6 cellular contexts compared by ENCODE assay signal in the genomic region with DNA sequence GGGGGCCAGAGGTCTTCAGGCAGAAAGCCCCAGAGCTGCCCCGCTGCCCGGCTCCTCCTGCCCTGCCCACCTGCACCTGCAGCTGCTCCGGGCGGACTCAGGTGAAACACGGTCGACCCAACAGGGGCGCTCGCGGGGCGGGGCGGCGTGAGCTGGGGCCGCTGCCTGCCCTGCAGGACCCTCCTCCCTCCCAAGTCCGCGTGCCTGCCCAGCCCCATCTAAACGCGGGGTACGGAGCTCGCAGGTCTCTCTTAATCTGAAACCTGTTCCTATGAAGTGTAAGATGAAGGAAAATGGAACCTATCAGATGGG. TPM values are rescaled to one million over a fixed set of nuclear protein-coding genes. Genes with fewer than 3 reads are reported as not detected.
DNase-seq lines count a peak whose midpoint lies in the region; ATAC-seq, FAIRE-seq and TF ChIP-seq lines count a peak whose summit lies in the region.

No MANE protein-coding gene starts in this region.

- H3K4me1 Mint-ChIP-seq in astrocyte (ENCODE audit: low read depth, unreplicated experiment) = peaks cover 2% of the 10 kb centered on the region

- no peak overlapping the region for H3K27ac Mint-ChIP-seq in astrocyte (ENCODE audit: unreplicated experiment)

- H3K9me3 Mint-ChIP-seq in astrocyte (ENCODE audit: unreplicated experiment) = no peaks in the 10 kb centered on the region

- ATAC-seq in HG03432 (IDR thresholded peaks at IDR 0.05; ENCODE audit: unreplicated experiment) (peak; percentile 7), HG02678 (IDR thresholded peaks at IDR 0.05; ENCODE audit: unreplicated experiment) (no peak)

- H3K27ac ChIP-seq in astrocyte (ENCODE audit: low read depth, low read length) = no peak overlapping the region

- peaks cover 5% of the 10 kb centered on the region for H3K79me2 ChIP-seq in astrocyte (ENCODE audit: insufficient read depth, low read length)

- peak overlapping the region; percentile 79 for H3K4me3 Mint-ChIP-seq in astrocyte (ENCODE audit: unreplicated experiment)

- peaks cover 11% of the 10 kb centered on the region for H3K4me1 ChIP-seq in astrocyte (ENCODE audit: insufficient read depth, low read length)

- H3K27me3 ChIP-seq in astrocyte (ENCODE audit: insufficient read depth, low read length) = no peaks in the 10 kb centered on the region

- H3K9ac ChIP-seq in astrocyte (ENCODE audit: low read length) = no peak overlapping the region

- H3K4me2 ChIP-seq in astrocyte (ENCODE audit: low read length) = peak overlapping the region; percentile 92

- no peaks in the 10 kb centered on the region for H3K36me3 ChIP-seq in astrocyte (ENCODE audit: insufficient read depth, low read length)

- no peak overlapping the region for H2AFZ ChIP-seq in astrocyte (ENCODE audit: low read depth, low read length)

- H4K20me1 ChIP-seq in astrocyte (ENCODE audit: insufficient read depth, low read length) = peaks cover 22% of the 10 kb centered on the region

- no peaks in the 10 kb centered on the region for H3K9me3 ChIP-seq in astrocyte (ENCODE audit: insufficient read depth, low read depth, low read length)

- peaks cover 5% of the 10 kb centered on the region for H3K36me3 Mint-ChIP-seq in astrocyte (ENCODE audit: low read depth, unreplicated experiment)

- FAIRE-seq in astrocyte (lab: Jason Lieb, UNC) = no peak

- DNase-seq in astrocyte (ENCODE audit: low read depth) (no peak), retinal pigment epithelial cell (ENCODE audit: low read depth) (no peak), UCSD-AML1 (lab: John Stamatoyannopoulos, UW; ENCODE audit: unreplicated experiment) (no peak), NCI-H1048 (lab: John Stamatoyannopoulos, UW) (no peak)

- no peak overlapping the region for H3K4me3 ChIP-seq in astrocyte (ENCODE audit: insufficient read depth, low read depth, low read length)
- H3K4me3 ChIP-seq in retinal pigment epithelial cell (ENCODE audit: low read length) = peak overlapping the region; percentile 36

- TF ChIP-seq CTCF in astrocyte (IDR thresholded peaks at IDR 0.05; ENCODE audit: insufficient read depth, low read depth, low read length) = no peak
- no peak for TF ChIP-seq CTCF in retinal pigment epithelial cell (conservative IDR thresholded peaks at IDR 0.05; ENCODE audit: low read depth, low read length)

- peaks cover 3% of the 10 kb centered on the region for H3K27me3 Mint-ChIP-seq in astrocyte (ENCODE audit: low read depth, unreplicated experiment)

RNA-seq across cellular contexts. Expression of a gene that starts 28.1 kb away (rescaled TPM):
- 45.5 and 60.5 TPM in 2 replicates for total RNA-seq in astrocyte

RNA-seq across cellular contexts. Expression of a gene that starts 28.1 kb away (rescaled TPM):
- 60.1 and 63.3 TPM in 2 replicates for total RNA-seq in astrocyte

RNA-seq across cellular contexts. Expression of a gene that starts 34.7 kb away (rescaled TPM):
- total RNA-seq in astrocyte = 10.7 and 11.1 TPM in 2 replicates

RNA-seq across cellular contexts. Expression of a gene that starts 40.7 kb away (rescaled TPM):
- total RNA-seq in astrocyte = 12.7 and 13.5 TPM in 2 replicates

RNA-seq across cellular contexts. Expression of a gene that starts 46.4 kb away (rescaled TPM):
- total RNA-seq in astrocyte = 1.4 and 2.6 TPM in 2 replicates
